ENCODE assay signal across 8 cellular contexts in the genomic region with DNA sequence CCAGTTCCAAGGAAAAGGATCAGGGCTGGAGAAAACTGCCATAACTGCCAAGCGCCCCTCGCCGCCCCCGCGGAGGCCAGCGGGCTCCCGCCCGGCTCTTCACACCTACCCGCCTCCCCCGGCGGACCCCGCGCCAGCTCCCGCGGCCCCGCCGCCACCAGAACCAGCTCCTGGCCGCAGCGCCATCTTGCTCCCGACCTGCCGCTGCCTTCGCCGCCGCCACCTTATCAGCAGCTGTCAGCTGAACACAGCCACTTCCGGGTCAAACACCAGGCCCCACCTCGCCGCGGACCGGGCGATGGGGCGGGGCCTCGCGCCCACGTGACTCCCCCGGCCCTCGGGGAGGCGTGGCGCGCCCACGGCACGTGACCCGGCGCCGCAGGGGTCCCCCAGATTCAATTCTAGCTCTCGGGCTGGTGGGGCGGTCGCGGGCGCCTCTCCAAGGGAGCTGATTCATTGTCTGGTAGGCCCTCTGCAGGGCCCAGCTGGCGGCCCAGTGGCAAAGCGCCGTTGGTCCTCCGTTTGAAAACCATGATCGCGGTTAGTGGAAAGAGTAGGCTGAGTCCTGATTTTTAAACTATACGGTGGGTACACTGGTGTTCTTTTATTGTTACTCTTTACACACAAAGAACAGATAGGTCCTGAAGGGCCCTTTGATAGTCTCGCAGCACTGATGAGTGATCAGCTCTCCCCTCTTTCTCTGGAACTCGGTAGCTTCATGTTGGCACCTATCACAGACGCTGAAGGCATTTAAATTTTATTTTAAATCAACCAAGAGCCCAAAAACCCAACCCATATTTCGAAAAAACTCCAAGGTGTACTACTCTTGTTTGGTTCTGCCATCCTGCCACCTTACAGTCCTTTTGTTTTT. TPM values are rescaled to one million over a fixed set of nuclear protein-coding genes. Genes with fewer than 3 reads are reported as not detected.
DNase-seq lines count a peak whose midpoint lies in the region; TF ChIP-seq lines count a peak whose summit lies in the region.

A gene with protein sequence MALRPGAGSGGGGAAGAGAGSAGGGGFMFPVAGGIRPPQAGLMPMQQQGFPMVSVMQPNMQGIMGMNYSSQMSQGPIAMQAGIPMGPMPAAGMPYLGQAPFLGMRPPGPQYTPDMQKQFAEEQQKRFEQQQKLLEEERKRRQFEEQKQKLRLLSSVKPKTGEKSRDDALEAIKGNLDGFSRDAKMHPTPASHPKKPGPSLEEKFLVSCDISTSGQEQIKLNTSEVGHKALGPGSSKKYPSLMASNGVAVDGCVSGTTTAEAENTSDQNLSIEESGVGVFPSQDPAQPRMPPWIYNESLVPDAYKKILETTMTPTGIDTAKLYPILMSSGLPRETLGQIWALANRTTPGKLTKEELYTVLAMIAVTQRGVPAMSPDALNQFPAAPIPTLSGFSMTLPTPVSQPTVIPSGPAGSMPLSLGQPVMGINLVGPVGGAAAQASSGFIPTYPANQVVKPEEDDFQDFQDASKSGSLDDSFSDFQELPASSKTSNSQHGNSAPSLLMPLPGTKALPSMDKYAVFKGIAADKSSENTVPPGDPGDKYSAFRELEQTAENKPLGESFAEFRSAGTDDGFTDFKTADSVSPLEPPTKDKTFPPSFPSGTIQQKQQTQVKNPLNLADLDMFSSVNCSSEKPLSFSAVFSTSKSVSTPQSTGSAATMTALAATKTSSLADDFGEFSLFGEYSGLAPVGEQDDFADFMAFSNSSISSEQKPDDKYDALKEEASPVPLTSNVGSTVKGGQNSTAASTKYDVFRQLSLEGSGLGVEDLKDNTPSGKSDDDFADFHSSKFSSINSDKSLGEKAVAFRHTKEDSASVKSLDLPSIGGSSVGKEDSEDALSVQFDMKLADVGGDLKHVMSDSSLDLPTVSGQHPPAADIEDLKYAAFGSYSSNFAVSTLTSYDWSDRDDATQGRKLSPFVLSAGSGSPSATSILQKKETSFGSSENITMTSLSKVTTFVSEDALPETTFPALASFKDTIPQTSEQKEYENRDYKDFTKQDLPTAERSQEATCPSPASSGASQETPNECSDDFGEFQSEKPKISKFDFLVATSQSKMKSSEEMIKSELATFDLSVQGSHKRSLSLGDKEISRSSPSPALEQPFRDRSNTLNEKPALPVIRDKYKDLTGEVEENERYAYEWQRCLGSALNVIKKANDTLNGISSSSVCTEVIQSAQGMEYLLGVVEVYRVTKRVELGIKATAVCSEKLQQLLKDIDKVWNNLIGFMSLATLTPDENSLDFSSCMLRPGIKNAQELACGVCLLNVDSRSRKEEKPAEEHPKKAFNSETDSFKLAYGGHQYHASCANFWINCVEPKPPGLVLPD (N-terminal part only) (minus strand): TSS at position 249 of the 871 bp plus-strand sequence. CDS start 63 bp downstream, at position 186.

- H3K27ac ChIP-seq in neural cell (ENCODE audit: low read length), result peak within 1 kb of the TSS; percentile 94
- peak within 1 kb of the TSS; percentile 90 to 94 (median 90) for H3K27ac ChIP-seq in stomach

- H2AFZ ChIP-seq in Loucy (ENCODE audit: low read length) (peak within 1 kb of the TSS; percentile 89), neural cell (ENCODE audit: low read depth, low read length) (peak within 1 kb of the TSS; percentile 58)

- peaks cover 46% of the 10 kb centered on the region for H3K4me1 ChIP-seq in Loucy (ENCODE audit: insufficient read depth, low read length, poor library complexity, severe bottlenecking)
- H3K4me1 ChIP-seq in stomach, result peaks cover 9 to 49% (median 27%) of the 10 kb centered on the region in 4 donors

- TF ChIP-seq CTCF in Loucy (conservative IDR thresholded peaks at IDR 0.05; ENCODE audit: low read length) (peak; percentile 64), neural cell (IDR thresholded peaks at IDR 0.05; ENCODE audit: poor library complexity, severe bottlenecking) (peak; percentile 83), stomach (IDR thresholded peaks at IDR 0.05) (peak in 2 of 7 experiments; percentile 12 to 31)

- H3K9me3 ChIP-seq in Loucy (ENCODE audit: insufficient read depth, low read depth, low read length), result no peaks in the 10 kb centered on the region
- no peaks in the 10 kb centered on the region for H3K9me3 ChIP-seq in neural cell (ENCODE audit: low read length)
- H3K9me3 ChIP-seq in stomach, result no peaks in the 10 kb centered on the region

- H3K9ac ChIP-seq in Loucy (ENCODE audit: low read depth, low read length, poor library complexity, severe bottlenecking) (peak within 1 kb of the TSS; percentile 96), neural cell (ENCODE audit: low read length) (peak within 1 kb of the TSS; percentile 96)

- TF ChIP-seq POLR2A in Raji (IDR thresholded peaks at IDR 0.05; ENCODE audit: insufficient read depth, low read depth, low read length), result peak; percentile 85
- peak in 1 of 4 donors; percentile 29 for TF ChIP-seq POLR2A in stomach (IDR thresholded peaks at IDR 0.05)

- H3K36me3 ChIP-seq in H7 (replicated peaks; ENCODE audit: control insufficient read depth, insufficient read depth, low read length), result peaks cover 5% of the 10 kb centered on the region
- peaks cover 18% of the 10 kb centered on the region; the same call in 1 of the 2 replicates for H3K36me3 ChIP-seq in Loucy (ENCODE audit: insufficient read depth, low read length)
- H3K36me3 ChIP-seq in neural cell (ENCODE audit: insufficient read depth, low read length), result no peaks in the 10 kb centered on the region
- peaks cover 0 to 24% (median 23%) of the 10 kb centered on the region in 4 donors for H3K36me3 ChIP-seq in stomach

- H3F3A ChIP-seq in Loucy (ENCODE audit: low read depth) (peaks cover 28% of the 10 kb centered on the region), neural cell (ENCODE audit: insufficient read depth, low read length, poor library complexity, severe bottlenecking) (peaks cover 3% of the 10 kb centered on the region)

- WGBS in stomach, 5 donors, result 1 to 3% (median 2%) methylated on average over 41 to 60 of the region's 60 CpGs

- peak within 1 kb of the TSS; percentile 90 for H3K4me2 ChIP-seq in Loucy (ENCODE audit: low read depth, low read length, poor library complexity, severe bottlenecking)
- peak within 1 kb of the TSS; percentile 63 for H3K4me2 ChIP-seq in neural cell (ENCODE audit: low read length)

- H3K4me3 ChIP-seq in H7 (ENCODE audit: insufficient read depth, low read depth, low read length), result peak within 1 kb of the TSS; percentile 89
- peak within 1 kb of the TSS; percentile 94 for H3K4me3 ChIP-seq in Loucy (ENCODE audit: low read length, poor library complexity, severe bottlenecking)
- H3K4me3 ChIP-seq in neural cell (ENCODE audit: low read length), result peak within 1 kb of the TSS; percentile 82
- H3K4me3 ChIP-seq in stomach, result peak within 1 kb of the TSS; percentile 80 to 99 (median 96)

- TF ChIP-seq EP300 in neural cell (conservative IDR thresholded peaks at IDR 0.05; ENCODE audit: poor library complexity, severe bottlenecking) (peak; percentile 68), stomach (IDR thresholded peaks at IDR 0.05) (no peak)

- H3K9me2 ChIP-seq in Loucy (replicated peaks; ENCODE audit: low read depth, low read length) (no peaks in the 10 kb centered on the region), neural cell (ENCODE audit: insufficient read depth, low read length) (no peaks in the 10 kb centered on the region)

- no peaks in the 10 kb centered on the region for H3K27me3 ChIP-seq in H7 (ENCODE audit: control insufficient read depth, insufficient read depth, low read length)
- H3K27me3 ChIP-seq in Loucy (ENCODE audit: insufficient read depth, low read length, poor library complexity, severe bottlenecking), result no peaks in the 10 kb centered on the region
- H3K27me3 ChIP-seq in neural cell (ENCODE audit: insufficient read depth, low read depth, low read length), result no peaks in the 10 kb centered on the region
- no peaks in the 10 kb centered on the region for H3K27me3 ChIP-seq in stomach

- peak; percentile 56 for TF ChIP-seq RAD21 in neural cell (conservative IDR thresholded peaks at IDR 0.05)

- H4K20me1 ChIP-seq in Loucy (ENCODE audit: insufficient read depth, low read length, poor library complexity, severe bottlenecking) (peaks cover 35% of the 10 kb centered on the region), neural cell (ENCODE audit: insufficient read depth) (no peaks in the 10 kb centered on the region)

- peaks cover 37% of the 10 kb centered on the region for H3K79me2 ChIP-seq in Loucy (ENCODE audit: insufficient read depth, low read length)
- H3K79me2 ChIP-seq in neural cell (replicated peaks; ENCODE audit: insufficient read depth, low read length), result peaks cover 28% of the 10 kb centered on the region

- DNase-seq in ELR (ENCODE audit: low read depth) (peak; percentile 97), H7 (peak; percentile 99), fibroblast of the conjunctiva (ENCODE audit: low read depth) (peak; percentile 93), stomach (peak; percentile 95)
- peak; percentile 93 for DNase-seq in activated effector memory CD4-positive, alpha-beta T cell treated with Interleukin-2 at 50 U/mL for 16 hours

- intact Hi-C loops in stomach (cut with DNase I; ENCODE audit: low total_unique reads), result no loop called here

TF ChIP-seq in neural cell, 6 proteins besides CTCF, POLR2A, EP300 and RAD21 (continues in another document):
- peak; percentile 94 for TF ChIP-seq POLR2AphosphoS5 (IDR thresholded peaks at IDR 0.05)

RNA-seq across cellular contexts. Expression of the gene that starts here (rescaled TPM):
- total RNA-seq in H7 (2014; rRNA removed; shearing (Covaris generic)), result 7.7 and 8.2 TPM in 2 replicates
- polyA plus RNA-seq in neural cell (16.1 and 20.5 TPM in 2 replicates), stomach (1 to 10 TPM; 3.7 to 6.1 (median 5.0) TPM)
- 60.4 and 68.1 TPM in 2 replicates for polyA minus RNA-seq in neural cell
- 10 to 100 TPM; 26.3 to 92.4 (median 39.1) TPM for total RNA-seq in stomach

Comparison
In these comparisons a context has a peak if more than half of its experiments do, and no peak if none do; other contexts are left out.
1. Peak in every context shown above with its lines: DNase-seq, H3K4me3 ChIP-seq and H3K27ac ChIP-seq.